ENCODE assay signal across 10 cellular contexts in the genomic region with DNA sequence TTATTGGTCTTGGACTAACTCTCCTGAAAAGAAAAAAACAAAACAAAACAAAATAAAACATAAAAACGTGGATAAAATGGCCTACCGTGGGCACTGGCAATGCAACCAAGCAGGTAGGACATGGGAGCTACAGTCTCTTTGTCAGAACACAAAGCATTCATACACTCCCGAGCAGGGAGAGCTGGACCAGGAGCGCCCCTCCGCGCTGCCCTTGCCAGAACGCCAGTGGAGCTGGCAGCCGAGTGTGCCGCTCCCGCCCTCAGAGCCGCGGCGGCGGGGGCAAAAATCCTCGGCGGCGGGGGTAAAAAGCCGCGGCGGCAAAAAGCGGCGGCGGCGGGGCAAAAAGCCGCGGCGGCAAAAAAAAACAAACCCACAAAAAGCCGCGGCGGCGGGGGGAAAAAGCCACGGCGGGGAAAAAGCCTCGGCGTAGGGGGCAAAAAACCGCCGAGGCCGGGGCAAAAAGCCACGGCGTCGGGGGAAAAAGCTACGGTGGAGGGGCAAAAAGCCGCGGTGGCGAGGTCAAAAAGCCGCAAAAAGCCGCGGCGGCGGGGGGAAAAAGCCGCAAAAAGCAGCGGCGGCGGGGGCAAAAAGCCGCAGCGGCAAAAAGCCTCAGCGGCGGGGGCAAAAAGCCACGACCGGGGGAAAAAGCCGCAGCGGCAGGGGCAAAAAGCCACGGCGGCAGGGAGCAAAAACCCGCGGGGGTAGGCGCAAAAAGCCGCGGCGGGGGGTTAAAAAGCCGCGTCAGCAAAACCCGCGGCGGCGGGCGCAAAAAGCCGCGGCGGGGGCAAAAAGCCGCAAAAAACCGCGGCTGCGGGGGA.
A peak's percentile ranks its signal among the peaks of the same experiment; 100 is the strongest.
DNase-seq lines count a peak whose midpoint lies in the region; ATAC-seq, FAIRE-seq and TF ChIP-seq lines count a peak whose summit lies in the region.
"Had no signal": no experiment of that assay in that cellular context is flagged by ENCODE, and none has a peak within 500 bp of the region (broad histone marks: within the 10 kb centered on the region; RNA-seq: fewer than 3 reads in every experiment).

No MANE protein-coding gene starts in this region.

- H3K27me3 ChIP-seq in HAP-1 (ENCODE audit: low read depth): peaks cover 19% of the 10 kb centered on the region

- TF ChIP-seq RAD21 in A549 (conservative IDR thresholded peaks at IDR 0.05 in 1 of 2, IDR thresholded peaks at IDR 0.05 in 1 of 2): no peak

- no peak for TF ChIP-seq EP300 in A549 (IDR thresholded peaks at IDR 0.05)

- 0 out of 6 replicates have a peak, but pooled peaks of 1 of the 2 experiments have one; percentile 26 for ATAC-seq in A549
- no peak for ATAC-seq in HG03135 (IDR thresholded peaks at IDR 0.05; ENCODE audit: unreplicated experiment)

- H3K9me3 ChIP-seq in A549 (no peaks in the 10 kb centered on the region), HAP-1 (no peaks in the 10 kb centered on the region)

- peak overlapping the region; percentile 56 for H3K4me2 ChIP-seq in A549

- no peak for TF ChIP-seq CTCF in A549 (IDR thresholded peaks at IDR 0.05)
- TF ChIP-seq CTCF in astrocyte of the cerebellum (IDR thresholded peaks at IDR 0.05; ENCODE audit: low read depth, low read length, missing control alignments): no peak

- H3K4me3 ChIP-seq in A549 (peak overlapping the region; percentile 38), HAP-1 (peak overlapping the region; percentile 29), astrocyte of the cerebellum (ENCODE audit: low read depth, low read length) (peak overlapping the region; percentile 26)

- peak in 1 of 2 experiments; percentile 10 for DNase-seq in A549 (ENCODE audit: low read depth in 1 of 2, low spot score in 1 of 2)
- peak; percentile 14 to 51 for DNase-seq in HAP-1 (ENCODE audit: low spot score in 2 of 2)
- no peak for DNase-seq in astrocyte of the cerebellum (ENCODE audit: low read depth)
- peak; percentile 0 to 38 for DNase-seq in lung microvascular endothelial cell (ENCODE audit: low read depth in 2 of 2)
- no peak for DNase-seq in NCI-H2081 (lab: John Stamatoyannopoulos, UW)
- DNase-seq in GM19240 (ENCODE audit: insufficient read length, low spot score): no peak
- DNase-seq in SIG-M5 treated with dmso at 0.1 percent for 504 hours (lab: John Stamatoyannopoulos, UW; ENCODE audit: unreplicated experiment): no peak
- DNase-seq: activated B cell treated with CpG ODN at 0.5 μM for 24 hours; stimulated activated CD8-positive, alpha-beta memory T cell treated with anti-CD3 and anti-CD28 coated beads, Interleukin-4, amount 100 ng/mL, for 48 hours had no signal

- no peak overlapping the region for H3K27ac ChIP-seq in A549

- WGBS in A549 (ENCODE audit: missing lambda C conversion rate): 57% methylated on average over 80 of the region's 84 CpGs

- H3K4me1 ChIP-seq in A549 (no peaks in the 10 kb centered on the region), HAP-1 (no peaks in the 10 kb centered on the region)

- POLR2A ChIA-PET in A549 (lab: Yijun Ruan, JAX): no interaction called here

- no peaks in the 10 kb centered on the region for H3K36me3 ChIP-seq in HAP-1 (replicated peaks)

- CTCF ChIA-PET in A549 (lab: Yijun Ruan, JAX): no interaction called here

- FAIRE-seq in A549 (lab: Jason Lieb, UNC): no peak

- TF ChIP-seq POLR2A in A549 (IDR thresholded peaks at IDR 0.05; ENCODE audit: low read length): no peak

- in situ Hi-C loops in HAP-1 (cut with MboI; ENCODE audit: low sequenced_read_pairs) (no loop called here), astrocyte of the cerebellum (cut with HindIII; ENCODE audit: low sequenced_read_pairs) (no loop called here)

TF ChIP-seq in A549, 52 proteins besides CTCF, POLR2A, EP300 and RAD21:
- TF ChIP-seq, protein P1, sequence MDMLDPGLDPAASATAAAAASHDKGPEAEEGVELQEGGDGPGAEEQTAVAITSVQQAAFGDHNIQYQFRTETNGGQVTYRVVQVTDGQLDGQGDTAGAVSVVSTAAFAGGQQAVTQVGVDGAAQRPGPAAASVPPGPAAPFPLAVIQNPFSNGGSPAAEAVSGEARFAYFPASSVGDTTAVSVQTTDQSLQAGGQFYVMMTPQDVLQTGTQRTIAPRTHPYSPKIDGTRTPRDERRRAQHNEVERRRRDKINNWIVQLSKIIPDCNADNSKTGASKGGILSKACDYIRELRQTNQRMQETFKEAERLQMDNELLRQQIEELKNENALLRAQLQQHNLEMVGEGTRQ (IDR thresholded peaks at IDR 0.05): no peak
- peak; percentile 61 for TF ChIP-seq MAFK (IDR thresholded peaks at IDR 0.05; ENCODE audit: partially characterized antibody)

Comparison
In these comparisons a context has a peak if more than half of its experiments do, and no peak if none do; other contexts are left out.
1. DNase-seq: peak in HAP-1 (2 of 2) and lung microvascular endothelial cell (2 of 2); none in astrocyte of the cerebellum (single experiment), NCI-H2081 (0 of 2), GM19240 (single experiment) and SIG-M5 treated with dmso at 0.1 percent for 504 hours (single experiment).
2. Peak in every context shown above with its lines, with median percentiles within 50 percentile points of each other: H3K4me3 ChIP-seq.